24 cellular contexts compared by ENCODE assay signal in the genomic region with DNA sequence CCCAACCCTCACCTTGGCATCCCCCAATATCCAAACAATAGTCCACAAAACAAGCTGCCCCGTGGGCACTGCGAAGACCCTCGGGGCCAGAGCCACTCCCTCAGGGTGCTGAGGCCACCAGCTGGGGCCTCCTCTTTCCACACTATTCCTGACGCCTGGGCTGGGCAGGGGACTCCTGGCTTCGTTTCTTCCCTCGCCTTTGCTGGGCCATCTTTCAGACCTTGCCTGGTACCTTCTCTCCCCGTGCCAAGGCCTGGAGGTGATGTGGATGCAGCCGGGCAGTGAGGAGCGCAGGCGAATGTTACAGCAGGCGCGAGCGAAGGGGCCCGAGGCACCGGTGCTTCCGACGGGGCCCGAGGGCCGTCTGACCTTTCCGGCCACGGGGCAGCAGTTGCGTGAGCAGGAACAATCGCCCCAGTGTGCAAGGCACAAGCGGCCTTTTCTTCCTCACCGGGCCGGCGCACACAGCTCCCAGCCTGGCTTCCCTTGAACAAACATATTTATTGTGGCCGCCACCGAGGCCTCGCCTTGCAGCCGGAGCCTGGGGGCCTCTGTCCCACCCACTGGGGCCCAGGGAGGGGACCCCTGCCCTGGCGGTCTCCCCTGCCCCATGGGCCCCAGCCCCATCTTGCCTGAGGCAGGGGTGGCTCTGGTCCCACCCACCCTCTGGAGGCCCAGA. TPM values are rescaled to one million over a fixed set of nuclear protein-coding genes. Genes with fewer than 3 reads are reported as not detected.
A peak's percentile ranks its signal among the peaks of the same experiment; 100 is the strongest.
DNase-seq lines count a peak whose midpoint lies in the region; FAIRE-seq and TF ChIP-seq lines count a peak whose summit lies in the region.
"Had no signal": no experiment of that assay in that cellular context is flagged by ENCODE, and none has a peak within 500 bp of the region (broad histone marks: within the 10 kb centered on the region; RNA-seq: fewer than 3 reads in every experiment).

No MANE protein-coding gene starts in this region.

- TF ChIP-seq CTCF in kidney (IDR thresholded peaks at IDR 0.05; ENCODE audit: borderline replicate concordance, extremely low read depth, insufficient read depth): no peak

- intact Hi-C loops in kidney (cut with DNase I): no loop called here
- intact Hi-C loops in posterior cingulate gyrus (cut with DNase I): no loop called here

- H3K4me1 ChIP-seq in kidney (ENCODE audit: control insufficient read depth in 1 of 2, insufficient read depth in 1 of 2, low read depth in 1 of 2, low read length in 2 of 2): peaks cover 11 to 19% of the 10 kb centered on the region in 2 donors
- H3K4me1 ChIP-seq: upper lobe of left lung had no signal

- no peak overlapping the region for H3K4me3 ChIP-seq in kidney (ENCODE audit: low read length in 2 of 2)
- H3K4me3 ChIP-seq: GM12878, upper lobe of left lung had no signal

- H3K9me3 ChIP-seq in kidney (ENCODE audit: control insufficient read depth in 1 of 2, low read length in 2 of 2): no peaks in the 10 kb centered on the region
- H3K9me3 ChIP-seq: upper lobe of left lung had no signal

- H3K9ac ChIP-seq in kidney (ENCODE audit: low read length in 2 of 2): no peak overlapping the region

- no peak for FAIRE-seq in kidney (lab: Jason Lieb, UNC)
- FAIRE-seq: colon, GM12878 had no signal

- H3K36me3 ChIP-seq in kidney (ENCODE audit: control insufficient read depth in 1 of 2, insufficient read depth in 2 of 2, low read length in 2 of 2): no peaks in the 10 kb centered on the region
- H3K36me3 ChIP-seq: upper lobe of left lung had no signal

- peak in 11 of 14 donors; percentile 21 to 86 (median 59) for DNase-seq in C1 segment of cervical spinal cord (lab: John Stamatoyannopoulos, UW)
- peak in 47 of 58 donors; percentile 7 to 89 (median 61) for DNase-seq in anterior cingulate cortex (lab: John Stamatoyannopoulos, UW)
- peak; percentile 65 for DNase-seq in kidney
- peak; percentile 46 to 97 (median 77) for DNase-seq in posterior cingulate gyrus
- no peak for DNase-seq in activated gamma-delta T cell (lab: John Stamatoyannopoulos, UW)
- DNase-seq in stimulated activated CD8-positive, alpha-beta memory T cell treated with anti-CD3 and anti-CD28 coated beads, Interleukin-4, amount 100 ng/mL, for 48 hours: no peak
- no peak for DNase-seq in GF-D8 (lab: John Stamatoyannopoulos, UW)
- no peak for DNase-seq in NCI-H2107 (lab: John Stamatoyannopoulos, UW)
- DNase-seq: ACHN; activated B cell treated with CpG ODN at 0.5 μM for 24 hours; activated CD4-positive, alpha-beta T cell treated with anti-CD3 and anti-CD28 coated beads, Interleukin-2, amount 50 U/mL, for 4 hours; activated CD8-positive, alpha-beta memory T cell treated with anti-CD3 and anti-CD28 coated beads, Interleukin-2, amount 50 U/mL, for 4 hours; activated naive CD8-positive, alpha-beta T cell treated with anti-CD3 and anti-CD28 coated beads for 36 hours; CD4-positive, alpha-beta memory T cell; effector memory CD8-positive, alpha-beta T cell; HFFc6; left colon; NCI-H1694 treated with DMSO at 0.1 percent for 48 hours; nephron progenitor cell; stimulated activated CD4-positive, alpha-beta T cell treated with anti-CD3 and anti-CD28 coated beads, Interleukin-2, amount 100 ng/mL, for 48 hours had no signal

- no peak overlapping the region for H3K27ac ChIP-seq in kidney (ENCODE audit: low read depth in 2 of 2, low read length in 2 of 2)
- H3K27ac ChIP-seq: RWPE1, upper lobe of left lung had no signal

RNA-seq across cellular contexts. Expression of a gene that starts 32.6 kb away (rescaled TPM):
- total RNA-seq in kidney: 4.4 TPM
- 0.22 TPM for polyA plus RNA-seq in kidney (ENCODE audit: insufficient read depth, low read depth, low replicate concordance)

Comparison
In these comparisons a context has a peak if more than half of its experiments do, and no peak if none do; other contexts are left out.
1. DNase-seq: peak in C1 segment of cervical spinal cord (11 of 14), anterior cingulate cortex (47 of 58), kidney (single experiment) and posterior cingulate gyrus (10 of 10); none in activated gamma-delta T cell (single experiment), stimulated activated CD8-positive, alpha-beta memory T cell treated with anti-CD3 and anti-CD28 coated beads, Interleukin-4, amount 100 ng/mL, for 48 hours (single experiment), GF-D8 (single experiment) and NCI-H2107 (single experiment).